ENCODE assay signal across 1 cellular context in genomic region chr5:38830521-38831051, GRCh38.
TF ChIP-seq lines count a peak whose summit lies in the region.

No MANE protein-coding gene starts in this region.

TF ChIP-seq in HepG2, 621 proteins besides CTCF, POLR2A, EP300 and RAD21 (continued from another document and continues in another):
- TF ChIP-seq ZSCAN12 (CRISPR knock-in tag; IDR thresholded peaks at IDR 0.05), result no peak
- no peak; the same call in 1 of the 2 replicates for TF ChIP-seq KAT7 (CRISPR knock-in tag; IDR thresholded peaks at IDR 0.05; ENCODE audit: borderline replicate concordance)
- no peak for TF ChIP-seq TCF7L2 (IDR thresholded peaks at IDR 0.05; ENCODE audit: low read depth, low read length)
- 0 out of 2 replicates have a peak, but pooled peaks have one; percentile 51 for TF ChIP-seq TEF (CRISPR knock-in tag; IDR thresholded peaks at IDR 0.05)
- no peak for TF ChIP-seq TAF15 (IDR thresholded peaks at IDR 0.05; ENCODE audit: low read depth, low read length, poor library complexity, severe bottlenecking)
- no peak; the same call in 1 of the 2 replicates for TF ChIP-seq FOSL1 (CRISPR knock-in tag; IDR thresholded peaks at IDR 0.05; ENCODE audit: borderline replicate concordance)
- no peak for TF ChIP-seq BATF2 (CRISPR knock-in tag; IDR thresholded peaks at IDR 0.05)
- TF ChIP-seq PBX3 (CRISPR knock-in tag; IDR thresholded peaks at IDR 0.05; ENCODE audit: borderline replicate concordance), result no peak
- TF ChIP-seq SMAD1 (CRISPR knock-in tag; IDR thresholded peaks at IDR 0.05; ENCODE audit: borderline replicate concordance, low read depth), result no peak
- TF ChIP-seq KDM5A (IDR thresholded peaks at IDR 0.05; ENCODE audit: borderline replicate concordance, low read length), result no peak
- TF ChIP-seq ELK4 (CRISPR knock-in tag; IDR thresholded peaks at IDR 0.05; ENCODE audit: borderline replicate concordance), result no peak
- TF ChIP-seq ZNF18 (CRISPR knock-in tag; IDR thresholded peaks at IDR 0.05; ENCODE audit: insufficient replicate concordance), result no peak
- 0 out of 2 replicates have a peak, but pooled peaks have one; percentile 11 for TF ChIP-seq RFX5 (IDR thresholded peaks at IDR 0.05; ENCODE audit: low read depth, low read length)
- peak; percentile 60; the same call in 1 of the 2 replicates for TF ChIP-seq KDM1A (CRISPR knock-in tag; IDR thresholded peaks at IDR 0.05)
- TF ChIP-seq ARNT2 (CRISPR knock-in tag; IDR thresholded peaks at IDR 0.05; ENCODE audit: low read depth), result no peak
- TF ChIP-seq ZNF24 (IDR thresholded peaks at IDR 0.05), result no peak
- TF ChIP-seq ZSCAN29 (CRISPR knock-in tag; conservative IDR thresholded peaks at IDR 0.05), result no peak
- no peak for TF ChIP-seq RORA (CRISPR knock-in tag; IDR thresholded peaks at IDR 0.05)
- TF ChIP-seq ZHX1 (CRISPR knock-in tag; IDR thresholded peaks at IDR 0.05; ENCODE audit: low read depth), result no peak
- TF ChIP-seq EHMT2 (IDR thresholded peaks at IDR 0.05; ENCODE audit: borderline replicate concordance, low read depth, low read length), result no peak
- peak; percentile 54; the same call in 1 of the 2 replicates for TF ChIP-seq TARDBP (CRISPR knock-in tag; IDR thresholded peaks at IDR 0.05)
- TF ChIP-seq BCL6 (CRISPR knock-in tag; IDR thresholded peaks at IDR 0.05), result peak; percentile 79
- no peak for TF ChIP-seq ZNF574 (CRISPR knock-in tag; IDR thresholded peaks at IDR 0.05)
- TF ChIP-seq SMAD9 (CRISPR knock-in tag; IDR thresholded peaks at IDR 0.05), result no peak
- TF ChIP-seq SNAPC2 (CRISPR knock-in tag; IDR thresholded peaks at IDR 0.05), result no peak
- 0 out of 2 replicates have a peak, but pooled peaks have one; percentile 39 for TF ChIP-seq ERF (CRISPR knock-in tag; IDR thresholded peaks at IDR 0.05)
- no peak for TF ChIP-seq ADNP (CRISPR knock-in tag; IDR thresholded peaks at IDR 0.05)
- peak; percentile 42; the same call in 1 of the 2 replicates for TF ChIP-seq ZNF609 (CRISPR knock-in tag; IDR thresholded peaks at IDR 0.05; ENCODE audit: borderline replicate concordance)
